9 cellular contexts compared by ENCODE assay signal in the genomic region with DNA sequence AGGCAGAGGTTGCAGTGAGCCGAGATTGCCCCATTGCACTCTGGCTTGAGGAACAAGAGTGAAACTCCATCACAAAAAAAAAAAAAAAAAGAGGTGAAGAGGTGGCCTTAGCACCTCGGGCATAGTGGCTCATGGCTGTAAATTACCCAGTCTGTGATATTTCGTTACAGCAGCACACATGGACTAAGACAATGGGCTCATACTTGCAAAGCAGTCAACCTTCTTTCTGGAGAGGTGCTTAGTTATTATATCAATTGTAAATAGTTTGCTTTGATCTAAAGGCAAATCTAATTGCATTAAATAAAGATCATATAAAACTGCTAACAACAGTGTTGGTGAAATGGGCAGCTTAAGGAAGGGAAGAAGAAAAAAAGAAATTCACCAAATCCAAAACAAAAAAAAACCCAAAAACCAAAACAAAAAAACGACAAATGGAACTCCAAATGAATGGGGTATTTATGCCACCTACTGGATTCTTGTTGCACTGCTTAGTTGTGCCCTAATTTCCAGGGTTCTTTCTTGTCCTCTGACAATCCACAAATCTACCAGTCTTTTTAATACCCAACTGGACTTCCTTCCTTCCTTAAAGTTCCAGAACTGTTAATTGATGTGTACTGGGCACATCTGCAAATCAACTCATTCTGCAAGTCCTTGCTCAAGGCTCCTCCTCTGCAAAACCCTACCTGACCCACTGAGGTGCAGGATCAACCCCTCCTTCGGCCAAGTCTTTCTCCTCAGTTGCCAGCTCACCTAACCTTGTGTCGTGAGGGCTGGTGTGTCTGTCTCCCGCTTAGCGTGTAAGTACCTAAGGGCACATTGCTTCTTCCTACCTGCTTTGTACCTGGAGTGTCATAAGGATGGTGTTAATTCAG. TPM values are rescaled to one million over a fixed set of nuclear protein-coding genes. Genes with fewer than 3 reads are reported as not detected.
A peak's percentile ranks its signal among the peaks of the same experiment; 100 is the strongest.
DNase-seq lines count a peak whose midpoint lies in the region; ATAC-seq, FAIRE-seq and TF ChIP-seq lines count a peak whose summit lies in the region.
"Had no signal": no experiment of that assay in that cellular context is flagged by ENCODE, and none has a peak within 500 bp of the region (broad histone marks: within the 10 kb centered on the region; RNA-seq: fewer than 3 reads in every experiment).

No MANE protein-coding gene starts in this region.

- no peaks in the 10 kb centered on the region for H4K20me1 ChIP-seq in K562 (replicated peaks; ENCODE audit: control insufficient read depth, insufficient read depth, low read length)

- POLR2A ChIA-PET in K562 (lab: Yijun Ruan, JAX) = interaction anchor here (0.6 kb wide), 1 partner anchor 89 kb away, joined by 3 read pairs; no protein-coding TSS in a partner anchor
- POLR2A ChIA-PET in CD8-positive, alpha-beta memory T cell (lab: Charles Lee) = no interaction called here

- FAIRE-seq in K562 (lab: Jason Lieb, UNC) = no peak

- peak in 1 of 2 experiments; percentile 65; a peak in 2 of 4 replicates for TF ChIP-seq RAD21 in K562 (CRISPR knock-in tag; conservative IDR thresholded peaks at IDR 0.05 in 1 of 2, IDR thresholded peaks at IDR 0.05 in 1 of 2)

- H3K9me1 ChIP-seq in K562 (ENCODE audit: control insufficient read depth, insufficient read depth, low read length) = no peaks in the 10 kb centered on the region

- H3K36me3 Mint-ChIP-seq in type B pancreatic cell = no peaks in the 10 kb centered on the region
- no peaks in the 10 kb centered on the region for H3K36me3 Mint-ChIP-seq in CD8-positive, alpha-beta memory T cell

- H3K27me3 ChIP-seq in K562 (ENCODE audit: control insufficient read depth in 2 of 2, insufficient read depth in 2 of 2, low read length in 2 of 2) = no peaks in the 10 kb centered on the region; a peak in 1 of 5 replicates
- H3K27me3 ChIP-seq in CD8-positive, alpha-beta memory T cell (ENCODE audit: insufficient read depth, low read length, poor library complexity, severe bottlenecking) = no peaks in the 10 kb centered on the region

- no peak for TF ChIP-seq EP300 in K562 (IDR thresholded peaks at IDR 0.05; ENCODE audit: low read length)

- no peaks in the 10 kb centered on the region for H3K4me1 Mint-ChIP-seq in stimulated activated naive CD8-positive, alpha-beta T cell treated with anti-CD3 and anti-CD28 coated beads, Interleukin-15, amount 100 ng/mL, for 72 hours
- H3K4me1 Mint-ChIP-seq in type B pancreatic cell (ENCODE audit: unreplicated experiment) = peaks cover 4% of the 10 kb centered on the region
- H3K4me1 Mint-ChIP-seq in CD8-positive, alpha-beta memory T cell = no peaks in the 10 kb centered on the region
- H3K4me1 Mint-ChIP-seq: central memory CD8-positive, alpha-beta T cell had no signal

- TF ChIP-seq CTCF in K562 (IDR thresholded peaks at IDR 0.05 in 2 of 3, conservative IDR thresholded peaks at IDR 0.05 in 1 of 3; ENCODE audit: insufficient read depth in 2 of 3, low read depth in 1 of 3, low read length in 3 of 3) = peak; percentile 39 to 60 (median 51); a peak in 5 of 6 replicates
- TF ChIP-seq CTCF in type B pancreatic cell (conservative IDR thresholded peaks at IDR 0.05) = peak; percentile 86

- peaks cover 28% of the 10 kb centered on the region for H3K27me3 Mint-ChIP-seq in stimulated activated naive CD8-positive, alpha-beta T cell treated with anti-CD3 and anti-CD28 coated beads, Interleukin-15, amount 100 ng/mL, for 72 hours
- H3K27me3 Mint-ChIP-seq in type B pancreatic cell = peaks cover 4% of the 10 kb centered on the region
- H3K27me3 Mint-ChIP-seq in CD8-positive, alpha-beta memory T cell = peaks cover 1 to 25% of the 10 kb centered on the region in 2 donors

- no peak overlapping the region for H3K4me2 ChIP-seq in K562 (ENCODE audit: insufficient read depth, low read length)

- no TSS peak for BruUV-seq in K562 (replicated peaks; lab: Mats Ljungman, UMichigan)

- no peak overlapping the region for H3K4me3 ChIP-seq in K562
- H3K4me3 ChIP-seq in CD8-positive, alpha-beta memory T cell (ENCODE audit: low read length) = no peak overlapping the region

- H3K9ac ChIP-seq in K562 (ENCODE audit: insufficient read depth in 1 of 2, low read depth in 2 of 2, low read length in 2 of 2) = no peak overlapping the region

- in situ Hi-C loops in K562 (cut with MboI) = no loop called here

- no peak for DNase-seq in stimulated activated naive CD8-positive, alpha-beta T cell treated with anti-CD3 and anti-CD28 coated beads, Interleukin-15, amount 100 ng/mL, for 72 hours
- DNase-seq in stimulated activated naive CD8-positive, alpha-beta T cell treated with anti-CD3 and anti-CD28 coated beads, Interleukin-15, Interleukin-2, amounts not matched to agents 100 U/mL and 50 U/mL, for 24 hours = no peak
- DNase-seq in NCI-H1105 treated with DMSO at 0.1 percent for 48 hours (lab: John Stamatoyannopoulos, UW) (peak; percentile 18), K562 (ENCODE audit: extremely low read depth in 1 of 4, low spot score in 3 of 4) (peak in 2 of 4 experiments; percentile 9 to 18), iris pigment epithelial cell (ENCODE audit: low read depth) (peak; percentile 40), type B pancreatic cell (ENCODE audit: extremely low spot score, unreplicated experiment) (no peak)
- no peak for DNase-seq in CD8-positive, alpha-beta memory T cell

- H3K9me3 ChIP-seq in K562 (replicated peaks; ENCODE audit: control insufficient read depth, insufficient read depth, low read depth, low read length) = no peaks in the 10 kb centered on the region
- no peaks in the 10 kb centered on the region for H3K9me3 ChIP-seq in CD8-positive, alpha-beta memory T cell (ENCODE audit: low read length)

- ATAC-seq in stimulated activated naive CD8-positive, alpha-beta T cell treated with anti-CD3 and anti-CD28 coated beads, Interleukin-15, amount 100 ng/mL, for 72 hours = peak; percentile 49
- ATAC-seq in stimulated activated naive CD8-positive, alpha-beta T cell treated with anti-CD3 and anti-CD28 coated beads, Interleukin-15, Interleukin-2, amounts not matched to agents 100 U/mL and 50 U/mL, for 24 hours = no peak
- ATAC-seq in K562 (peak; percentile 60), GM21515 (IDR thresholded peaks at IDR 0.05; ENCODE audit: unreplicated experiment) (no peak)

- no peak overlapping the region for H3K27ac ChIP-seq in K562 (ENCODE audit: extremely low read depth, low read depth, low read length)
- H3K27ac ChIP-seq in CD8-positive, alpha-beta memory T cell (ENCODE audit: low read depth, low read length) = no peak overlapping the region

- CTCF ChIA-PET in K562 (lab: Yijun Ruan, JAX; ENCODE audit: low intra/inter-chr PET ratio) = interaction anchor here (1.3 kb wide), 1 partner anchor 193 kb away, joined by 3 read pairs; no protein-coding TSS in a partner anchor
- CTCF ChIA-PET in CD8-positive, alpha-beta memory T cell (lab: Charles Lee) = interaction anchor here (0.7 to 1.1 kb wide), 2 partner anchors 11 to 209 kb away, joined by 3 read pairs; no protein-coding TSS in a partner anchor

- no peaks in the 10 kb centered on the region for H3K36me3 ChIP-seq in K562 (ENCODE audit: control insufficient read depth, insufficient read depth, low read length)
- no peaks in the 10 kb centered on the region for H3K36me3 ChIP-seq in CD8-positive, alpha-beta memory T cell (ENCODE audit: insufficient read depth, low read length)

- no peak overlapping the region for H3K4me3 Mint-ChIP-seq in stimulated activated naive CD8-positive, alpha-beta T cell treated with anti-CD3 and anti-CD28 coated beads, Interleukin-15, amount 100 ng/mL, for 72 hours
- no peak overlapping the region for H3K4me3 Mint-ChIP-seq in type B pancreatic cell
- no peak overlapping the region for H3K4me3 Mint-ChIP-seq in CD8-positive, alpha-beta memory T cell
- H3K4me3 Mint-ChIP-seq: central memory CD8-positive, alpha-beta T cell had no signal

- no peaks in the 10 kb centered on the region for H3K9me3 Mint-ChIP-seq in stimulated activated naive CD8-positive, alpha-beta T cell treated with anti-CD3 and anti-CD28 coated beads, Interleukin-15, amount 100 ng/mL, for 72 hours
- H3K9me3 Mint-ChIP-seq in type B pancreatic cell = peaks cover 3% of the 10 kb centered on the region
- H3K9me3 Mint-ChIP-seq in CD8-positive, alpha-beta memory T cell = no peaks in the 10 kb centered on the region
- H3K9me3 Mint-ChIP-seq: central memory CD8-positive, alpha-beta T cell had no signal

- intact Hi-C loops in K562 (cut with micrococcal nuclease) = loop anchor here (2.0 kb wide), 1 partner anchor 194 kb away; no protein-coding TSS in a partner anchor

- no peak overlapping the region for H2AFZ ChIP-seq in K562 (ENCODE audit: low read depth, low read length)

- no peak overlapping the region for H3K27ac Mint-ChIP-seq in stimulated activated naive CD8-positive, alpha-beta T cell treated with anti-CD3 and anti-CD28 coated beads, Interleukin-15, amount 100 ng/mL, for 72 hours
- H3K27ac Mint-ChIP-seq in type B pancreatic cell = peak overlapping the region; percentile 48
- H3K27ac Mint-ChIP-seq in CD8-positive, alpha-beta memory T cell = no peak overlapping the region

- no peaks in the 10 kb centered on the region for H3K79me2 ChIP-seq in K562 (ENCODE audit: control insufficient read depth, insufficient read depth, low read length)

- H3K4me1 ChIP-seq in K562 (replicated peaks in 1 of 2; ENCODE audit: control insufficient read depth in 2 of 2, insufficient read depth in 2 of 2, low read length in 2 of 2) = no peaks in the 10 kb centered on the region
- H3K4me1 ChIP-seq in CD8-positive, alpha-beta memory T cell (ENCODE audit: insufficient read depth, low read length) = no peaks in the 10 kb centered on the region

- no peak for TF ChIP-seq POLR2A in K562 (conservative IDR thresholded peaks at IDR 0.05)

- 0% methylated on average over 6 of the region's 8 CpGs for WGBS in K562 (ENCODE audit: insufficient coverage, low coverage, missing lambda C conversion rate)

RNA-seq across cellular contexts. Expression of a gene that starts 35.0 kb away (rescaled TPM):
- total RNA-seq in K562 (2011; cell fraction: chromatin; rRNA removed; ENCODE audit: low replicate concordance) = not detected in 2 replicates
- total RNA-seq in K562 (2011; cell fraction: nucleolus; rRNA removed) = not detected in 2 replicates
- not detected in 2 replicates for total RNA-seq in K562 (2011; cell fraction: nucleoplasm; rRNA removed)
- total RNA-seq in K562 (2014; rRNA removed) (not detected in 2 replicates), K562 (2014; rRNA removed; fragmentation: Illumina TruSeq; extraction: Trizol) (not detected in 2 replicates), K562 (2015; rRNA removed; fragmentation: Illumina TruSeq; extraction: Trizol) (not detected in 2 replicates), K562 (2021) (not detected in 2 replicates), type B pancreatic cell (ENCODE audit: low replicate concordance) (not detected in 2 replicates)
- polyA plus RNA-seq in K562 (2011; rRNA removed) (not detected in 2 replicates), K562 (2014; fragmentation: Illumina TruSeq; extraction: Trizol) (not detected in 2 replicates), K562 (2014; fragmentation: Nextera tagmentation; extraction: Ambion mirVana) (not detected), K562 (2014; rRNA removed) (not detected in 2 replicates)
- polyA plus RNA-seq in K562 (2011; cell fraction: cytosol; rRNA removed) = not detected in 2 replicates
- polyA plus RNA-seq in K562 (2011; cell fraction: nucleus; rRNA removed) = not detected in 2 replicates
- not detected in 2 replicates for polyA plus RNA-seq in K562 (2012)
- polyA minus RNA-seq in K562 (2011; rRNA and poly(A)+ RNA removed) = not detected in 2 replicates
- polyA minus RNA-seq in K562 (2011; cell fraction: cytosol; rRNA and poly(A)+ RNA removed) = not detected in 2 replicates
- polyA minus RNA-seq in K562 (2011; cell fraction: nucleus; rRNA and poly(A)+ RNA removed) = not detected in 2 replicates
- total RNA-seq in CD8-positive, alpha-beta memory T cell = not detected
- not detected for polyA plus RNA-seq in CD8-positive, alpha-beta memory T cell

Comparison
In these comparisons a context has a peak if more than half of its experiments do, and no peak if none do; other contexts are left out.
1. ATAC-seq: peak in stimulated activated naive CD8-positive, alpha-beta T cell treated with anti-CD3 and anti-CD28 coated beads, Interleukin-15, amount 100 ng/mL, for 72 hours (single experiment) and K562 (single experiment); none in stimulated activated naive CD8-positive, alpha-beta T cell treated with anti-CD3 and anti-CD28 coated beads, Interleukin-15, Interleukin-2, amounts not matched to agents 100 U/mL and 50 U/mL, for 24 hours (single experiment) and GM21515 (single experiment).
2. DNase-seq: peak in NCI-H1105 treated with DMSO at 0.1 percent for 48 hours (single experiment) and iris pigment epithelial cell (single experiment); none in stimulated activated naive CD8-positive, alpha-beta T cell treated with anti-CD3 and anti-CD28 coated beads, Interleukin-15, amount 100 ng/mL, for 72 hours (0 of 2), stimulated activated naive CD8-positive, alpha-beta T cell treated with anti-CD3 and anti-CD28 coated beads, Interleukin-15, Interleukin-2, amounts not matched to agents 100 U/mL and 50 U/mL, for 24 hours (single experiment), type B pancreatic cell (single experiment) and CD8-positive, alpha-beta memory T cell (0 of 5).